In the genomic region with DNA sequence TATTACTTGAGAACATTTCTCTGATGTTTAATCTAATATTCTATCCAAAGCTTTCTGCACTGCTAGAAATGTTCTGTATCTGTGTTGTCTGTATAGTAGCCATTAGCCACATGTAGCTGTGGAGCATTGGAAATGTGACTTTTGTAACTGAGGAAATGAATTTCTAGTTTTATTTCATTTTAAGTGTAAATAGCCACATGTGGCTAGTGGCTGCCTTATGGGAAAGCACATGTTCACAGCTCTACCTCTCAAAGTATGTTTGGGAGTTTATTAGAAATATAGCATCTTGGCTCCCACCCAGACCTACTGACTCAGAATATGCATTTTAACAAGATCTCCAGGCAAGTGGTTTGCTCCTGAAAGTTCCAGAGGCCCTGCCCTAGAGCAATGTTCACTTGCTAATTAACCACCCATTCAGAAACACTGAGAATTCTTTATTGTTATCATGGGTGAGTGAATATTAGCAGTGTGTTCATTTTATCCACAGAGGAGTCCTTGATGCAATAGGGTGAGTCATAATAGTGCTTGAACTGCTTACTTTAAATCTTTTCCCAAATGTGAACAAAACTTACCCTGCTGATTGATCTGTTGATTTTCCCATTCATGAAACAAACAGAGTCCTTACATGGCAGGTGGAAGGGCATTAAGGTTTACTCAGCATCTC, we compare ENCODE assay signal across 1 cellular context.
TF ChIP-seq lines count a peak whose summit lies in the region.

No MANE protein-coding gene starts in this region.

TF ChIP-seq in GM12878, 131 proteins besides CTCF, POLR2A, EP300 and RAD21 (continued from another document and continues in another):
- TF ChIP-seq, protein P1, sequence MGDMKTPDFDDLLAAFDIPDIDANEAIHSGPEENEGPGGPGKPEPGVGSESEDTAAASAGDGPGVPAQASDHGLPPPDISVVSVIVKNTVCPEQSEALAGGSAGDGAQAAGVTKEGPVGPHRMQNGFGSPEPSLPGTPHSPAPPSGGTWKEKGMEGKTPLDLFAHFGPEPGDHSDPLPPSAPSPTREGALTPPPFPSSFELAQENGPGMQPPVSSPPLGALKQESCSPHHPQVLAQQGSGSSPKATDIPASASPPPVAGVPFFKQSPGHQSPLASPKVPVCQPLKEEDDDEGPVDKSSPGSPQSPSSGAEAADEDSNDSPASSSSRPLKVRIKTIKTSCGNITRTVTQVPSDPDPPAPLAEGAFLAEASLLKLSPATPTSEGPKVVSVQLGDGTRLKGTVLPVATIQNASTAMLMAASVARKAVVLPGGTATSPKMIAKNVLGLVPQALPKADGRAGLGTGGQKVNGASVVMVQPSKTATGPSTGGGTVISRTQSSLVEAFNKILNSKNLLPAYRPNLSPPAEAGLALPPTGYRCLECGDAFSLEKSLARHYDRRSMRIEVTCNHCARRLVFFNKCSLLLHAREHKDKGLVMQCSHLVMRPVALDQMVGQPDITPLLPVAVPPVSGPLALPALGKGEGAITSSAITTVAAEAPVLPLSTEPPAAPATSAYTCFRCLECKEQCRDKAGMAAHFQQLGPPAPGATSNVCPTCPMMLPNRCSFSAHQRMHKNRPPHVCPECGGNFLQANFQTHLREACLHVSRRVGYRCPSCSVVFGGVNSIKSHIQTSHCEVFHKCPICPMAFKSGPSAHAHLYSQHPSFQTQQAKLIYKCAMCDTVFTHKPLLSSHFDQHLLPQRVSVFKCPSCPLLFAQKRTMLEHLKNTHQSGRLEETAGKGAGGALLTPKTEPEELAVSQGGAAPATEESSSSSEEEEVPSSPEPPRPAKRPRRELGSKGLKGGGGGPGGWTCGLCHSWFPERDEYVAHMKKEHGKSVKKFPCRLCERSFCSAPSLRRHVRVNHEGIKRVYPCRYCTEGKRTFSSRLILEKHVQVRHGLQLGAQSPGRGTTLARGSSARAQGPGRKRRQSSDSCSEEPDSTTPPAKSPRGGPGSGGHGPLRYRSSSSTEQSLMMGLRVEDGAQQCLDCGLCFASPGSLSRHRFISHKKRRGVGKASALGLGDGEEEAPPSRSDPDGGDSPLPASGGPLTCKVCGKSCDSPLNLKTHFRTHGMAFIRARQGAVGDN (IDR thresholded peaks at IDR 0.05): peak; percentile 59; the same call in 1 of the 2 replicates
- TF ChIP-seq BCL11A (IDR thresholded peaks at IDR 0.05; ENCODE audit: low read depth, low read length) (peak; percentile 70; the same call in 1 of the 2 replicates), RFX5 (IDR thresholded peaks at IDR 0.05; ENCODE audit: low read depth, low read length) (no peak), HDGF (IDR thresholded peaks at IDR 0.05) (no peak), MEF2B (IDR thresholded peaks at IDR 0.05; ENCODE audit: partially characterized antibody, poor library complexity, severe bottlenecking) (peak; percentile 84), IKZF1 (conservative IDR thresholded peaks at IDR 0.05) (peak; percentile 68), FOXM1 (IDR thresholded peaks at IDR 0.05; ENCODE audit: low read depth, low read length) (no peak), NFIC (IDR thresholded peaks at IDR 0.05; ENCODE audit: low read depth, low read length) (no peak), GATAD2B (conservative IDR thresholded peaks at IDR 0.05; ENCODE audit: low read depth) (peak; percentile 40; the same call in 1 of the 2 replicates), MTA2 (IDR thresholded peaks at IDR 0.05; ENCODE audit: low read depth) (peak; percentile 97), KAT2A (conservative IDR thresholded peaks at IDR 0.05; ENCODE audit: control insufficient read depth, low read depth, low read length) (no peak), NRF1 (conservative IDR thresholded peaks at IDR 0.05; ENCODE audit: low read depth, low read length) (no peak), NFXL1 (IDR thresholded peaks at IDR 0.05; ENCODE audit: borderline replicate concordance) (no peak), RBBP5 (conservative IDR thresholded peaks at IDR 0.05) (no peak), DPF2 (IDR thresholded peaks at IDR 0.05) (no peak), ATF7 (IDR thresholded peaks at IDR 0.05; ENCODE audit: low read depth) (peak; percentile 54), CREB1 (IDR thresholded peaks at IDR 0.05; ENCODE audit: low read depth) (no peak), PAX5 (IDR thresholded peaks at IDR 0.05; ENCODE audit: borderline replicate concordance, low read depth, low read length) (0 out of 2 replicates have a peak, but pooled peaks have one; percentile 30), CHD2 (IDR thresholded peaks at IDR 0.05; ENCODE audit: borderline replicate concordance, low read depth, low read length) (no peak), ZZZ3 (IDR thresholded peaks at IDR 0.05; ENCODE audit: control insufficient read depth, insufficient read length, low read depth) (no peak), CREM (IDR thresholded peaks at IDR 0.05; ENCODE audit: low read depth) (no peak), TARDBP (IDR thresholded peaks at IDR 0.05; ENCODE audit: borderline replicate concordance) (no peak), CBX3 (IDR thresholded peaks at IDR 0.05; ENCODE audit: borderline replicate concordance, low read depth) (no peak), NBN (IDR thresholded peaks at IDR 0.05) (no peak), RAD51 (IDR thresholded peaks at IDR 0.05) (no peak), SMAD1 (IDR thresholded peaks at IDR 0.05; ENCODE audit: low read depth, partially characterized antibody) (peak; percentile 86), ZSCAN29 (IDR thresholded peaks at IDR 0.05) (no peak), SIX5 (IDR thresholded peaks at IDR 0.05; ENCODE audit: low read depth, low read length, severe bottlenecking) (no peak), NR2F1 (conservative IDR thresholded peaks at IDR 0.05) (peak; percentile 87)
- TF ChIP-seq, protein P2, sequence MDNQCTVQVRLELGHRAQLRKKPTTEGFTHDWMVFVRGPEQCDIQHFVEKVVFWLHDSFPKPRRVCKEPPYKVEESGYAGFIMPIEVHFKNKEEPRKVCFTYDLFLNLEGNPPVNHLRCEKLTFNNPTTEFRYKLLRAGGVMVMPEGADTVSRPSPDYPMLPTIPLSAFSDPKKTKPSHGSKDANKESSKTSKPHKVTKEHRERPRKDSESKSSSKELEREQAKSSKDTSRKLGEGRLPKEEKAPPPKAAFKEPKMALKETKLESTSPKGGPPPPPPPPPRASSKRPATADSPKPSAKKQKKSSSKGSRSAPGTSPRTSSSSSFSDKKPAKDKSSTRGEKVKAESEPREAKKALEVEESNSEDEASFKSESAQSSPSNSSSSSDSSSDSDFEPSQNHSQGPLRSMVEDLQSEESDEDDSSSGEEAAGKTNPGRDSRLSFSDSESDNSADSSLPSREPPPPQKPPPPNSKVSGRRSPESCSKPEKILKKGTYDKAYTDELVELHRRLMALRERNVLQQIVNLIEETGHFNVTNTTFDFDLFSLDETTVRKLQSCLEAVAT (IDR thresholded peaks at IDR 0.05): no peak
- TF ChIP-seq, protein P3, sequence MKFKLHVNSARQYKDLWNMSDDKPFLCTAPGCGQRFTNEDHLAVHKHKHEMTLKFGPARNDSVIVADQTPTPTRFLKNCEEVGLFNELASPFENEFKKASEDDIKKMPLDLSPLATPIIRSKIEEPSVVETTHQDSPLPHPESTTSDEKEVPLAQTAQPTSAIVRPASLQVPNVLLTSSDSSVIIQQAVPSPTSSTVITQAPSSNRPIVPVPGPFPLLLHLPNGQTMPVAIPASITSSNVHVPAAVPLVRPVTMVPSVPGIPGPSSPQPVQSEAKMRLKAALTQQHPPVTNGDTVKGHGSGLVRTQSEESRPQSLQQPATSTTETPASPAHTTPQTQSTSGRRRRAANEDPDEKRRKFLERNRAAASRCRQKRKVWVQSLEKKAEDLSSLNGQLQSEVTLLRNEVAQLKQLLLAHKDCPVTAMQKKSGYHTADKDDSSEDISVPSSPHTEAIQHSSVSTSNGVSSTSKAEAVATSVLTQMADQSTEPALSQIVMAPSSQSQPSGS (IDR thresholded peaks at IDR 0.05; ENCODE audit: low read length): 0 out of 2 replicates have a peak, but pooled peaks have one; percentile 32
- TF ChIP-seq, protein P4, sequence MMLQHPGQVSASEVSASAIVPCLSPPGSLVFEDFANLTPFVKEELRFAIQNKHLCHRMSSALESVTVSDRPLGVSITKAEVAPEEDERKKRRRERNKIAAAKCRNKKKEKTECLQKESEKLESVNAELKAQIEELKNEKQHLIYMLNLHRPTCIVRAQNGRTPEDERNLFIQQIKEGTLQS (IDR thresholded peaks at IDR 0.05; ENCODE audit: borderline replicate concordance, extremely low read depth, low read depth, low read length): no peak
- TF ChIP-seq, protein P5, sequence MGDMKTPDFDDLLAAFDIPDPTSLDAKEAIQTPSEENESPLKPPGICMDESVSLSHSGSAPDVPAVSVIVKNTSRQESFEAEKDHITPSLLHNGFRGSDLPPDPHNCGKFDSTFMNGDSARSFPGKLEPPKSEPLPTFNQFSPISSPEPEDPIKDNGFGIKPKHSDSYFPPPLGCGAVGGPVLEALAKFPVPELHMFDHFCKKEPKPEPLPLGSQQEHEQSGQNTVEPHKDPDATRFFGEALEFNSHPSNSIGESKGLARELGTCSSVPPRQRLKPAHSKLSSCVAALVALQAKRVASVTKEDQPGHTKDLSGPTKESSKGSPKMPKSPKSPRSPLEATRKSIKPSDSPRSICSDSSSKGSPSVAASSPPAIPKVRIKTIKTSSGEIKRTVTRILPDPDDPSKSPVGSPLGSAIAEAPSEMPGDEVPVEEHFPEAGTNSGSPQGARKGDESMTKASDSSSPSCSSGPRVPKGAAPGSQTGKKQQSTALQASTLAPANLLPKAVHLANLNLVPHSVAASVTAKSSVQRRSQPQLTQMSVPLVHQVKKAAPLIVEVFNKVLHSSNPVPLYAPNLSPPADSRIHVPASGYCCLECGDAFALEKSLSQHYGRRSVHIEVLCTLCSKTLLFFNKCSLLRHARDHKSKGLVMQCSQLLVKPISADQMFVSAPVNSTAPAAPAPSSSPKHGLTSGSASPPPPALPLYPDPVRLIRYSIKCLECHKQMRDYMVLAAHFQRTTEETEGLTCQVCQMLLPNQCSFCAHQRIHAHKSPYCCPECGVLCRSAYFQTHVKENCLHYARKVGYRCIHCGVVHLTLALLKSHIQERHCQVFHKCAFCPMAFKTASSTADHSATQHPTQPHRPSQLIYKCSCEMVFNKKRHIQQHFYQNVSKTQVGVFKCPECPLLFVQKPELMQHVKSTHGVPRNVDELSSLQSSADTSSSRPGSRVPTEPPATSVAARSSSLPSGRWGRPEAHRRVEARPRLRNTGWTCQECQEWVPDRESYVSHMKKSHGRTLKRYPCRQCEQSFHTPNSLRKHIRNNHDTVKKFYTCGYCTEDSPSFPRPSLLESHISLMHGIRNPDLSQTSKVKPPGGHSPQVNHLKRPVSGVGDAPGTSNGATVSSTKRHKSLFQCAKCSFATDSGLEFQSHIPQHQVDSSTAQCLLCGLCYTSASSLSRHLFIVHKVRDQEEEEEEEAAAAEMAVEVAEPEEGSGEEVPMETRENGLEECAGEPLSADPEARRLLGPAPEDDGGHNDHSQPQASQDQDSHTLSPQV (IDR thresholded peaks at IDR 0.05): peak; percentile 12; the same call in 1 of the 2 replicates
- TF ChIP-seq, protein P6, sequence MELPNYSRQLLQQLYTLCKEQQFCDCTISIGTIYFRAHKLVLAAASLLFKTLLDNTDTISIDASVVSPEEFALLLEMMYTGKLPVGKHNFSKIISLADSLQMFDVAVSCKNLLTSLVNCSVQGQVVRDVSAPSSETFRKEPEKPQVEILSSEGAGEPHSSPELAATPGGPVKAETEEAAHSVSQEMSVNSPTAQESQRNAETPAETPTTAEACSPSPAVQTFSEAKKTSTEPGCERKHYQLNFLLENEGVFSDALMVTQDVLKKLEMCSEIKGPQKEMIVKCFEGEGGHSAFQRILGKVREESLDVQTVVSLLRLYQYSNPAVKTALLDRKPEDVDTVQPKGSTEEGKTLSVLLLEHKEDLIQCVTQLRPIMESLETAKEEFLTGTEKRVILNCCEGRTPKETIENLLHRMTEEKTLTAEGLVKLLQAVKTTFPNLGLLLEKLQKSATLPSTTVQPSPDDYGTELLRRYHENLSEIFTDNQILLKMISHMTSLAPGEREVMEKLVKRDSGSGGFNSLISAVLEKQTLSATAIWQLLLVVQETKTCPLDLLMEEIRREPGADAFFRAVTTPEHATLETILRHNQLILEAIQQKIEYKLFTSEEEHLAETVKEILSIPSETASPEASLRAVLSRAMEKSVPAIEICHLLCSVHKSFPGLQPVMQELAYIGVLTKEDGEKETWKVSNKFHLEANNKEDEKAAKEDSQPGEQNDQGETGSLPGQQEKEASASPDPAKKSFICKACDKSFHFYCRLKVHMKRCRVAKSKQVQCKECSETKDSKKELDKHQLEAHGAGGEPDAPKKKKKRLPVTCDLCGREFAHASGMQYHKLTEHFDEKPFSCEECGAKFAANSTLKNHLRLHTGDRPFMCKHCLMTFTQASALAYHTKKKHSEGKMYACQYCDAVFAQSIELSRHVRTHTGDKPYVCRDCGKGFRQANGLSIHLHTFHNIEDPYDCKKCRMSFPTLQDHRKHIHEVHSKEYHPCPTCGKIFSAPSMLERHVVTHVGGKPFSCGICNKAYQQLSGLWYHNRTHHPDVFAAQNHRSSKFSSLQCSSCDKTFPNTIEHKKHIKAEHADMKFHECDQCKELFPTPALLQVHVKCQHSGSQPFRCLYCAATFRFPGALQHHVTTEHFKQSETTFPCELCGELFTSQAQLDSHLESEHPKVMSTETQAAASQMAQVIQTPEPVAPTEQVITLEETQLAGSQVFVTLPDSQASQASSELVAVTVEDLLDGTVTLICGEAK (IDR thresholded peaks at IDR 0.05; ENCODE audit: borderline replicate concordance): no peak
- TF ChIP-seq, protein P7, sequence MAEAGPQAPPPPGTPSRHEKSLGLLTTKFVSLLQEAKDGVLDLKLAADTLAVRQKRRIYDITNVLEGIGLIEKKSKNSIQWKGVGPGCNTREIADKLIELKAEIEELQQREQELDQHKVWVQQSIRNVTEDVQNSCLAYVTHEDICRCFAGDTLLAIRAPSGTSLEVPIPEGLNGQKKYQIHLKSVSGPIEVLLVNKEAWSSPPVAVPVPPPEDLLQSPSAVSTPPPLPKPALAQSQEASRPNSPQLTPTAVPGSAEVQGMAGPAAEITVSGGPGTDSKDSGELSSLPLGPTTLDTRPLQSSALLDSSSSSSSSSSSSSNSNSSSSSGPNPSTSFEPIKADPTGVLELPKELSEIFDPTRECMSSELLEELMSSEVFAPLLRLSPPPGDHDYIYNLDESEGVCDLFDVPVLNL (IDR thresholded peaks at IDR 0.05; ENCODE audit: low read depth, low read length): no peak
- TF ChIP-seq, protein P8, sequence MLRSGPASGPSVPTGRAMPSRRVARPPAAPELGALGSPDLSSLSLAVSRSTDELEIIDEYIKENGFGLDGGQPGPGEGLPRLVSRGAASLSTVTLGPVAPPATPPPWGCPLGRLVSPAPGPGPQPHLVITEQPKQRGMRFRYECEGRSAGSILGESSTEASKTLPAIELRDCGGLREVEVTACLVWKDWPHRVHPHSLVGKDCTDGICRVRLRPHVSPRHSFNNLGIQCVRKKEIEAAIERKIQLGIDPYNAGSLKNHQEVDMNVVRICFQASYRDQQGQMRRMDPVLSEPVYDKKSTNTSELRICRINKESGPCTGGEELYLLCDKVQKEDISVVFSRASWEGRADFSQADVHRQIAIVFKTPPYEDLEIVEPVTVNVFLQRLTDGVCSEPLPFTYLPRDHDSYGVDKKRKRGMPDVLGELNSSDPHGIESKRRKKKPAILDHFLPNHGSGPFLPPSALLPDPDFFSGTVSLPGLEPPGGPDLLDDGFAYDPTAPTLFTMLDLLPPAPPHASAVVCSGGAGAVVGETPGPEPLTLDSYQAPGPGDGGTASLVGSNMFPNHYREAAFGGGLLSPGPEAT (IDR thresholded peaks at IDR 0.05; ENCODE audit: low read depth): no peak; the same call in 1 of the 2 replicates
